Comparison of ENCODE assay signal across 16 cellular contexts in genomic region chr2:207765541-207765940, GRCh38. TPM values are rescaled to one million over a fixed set of nuclear protein-coding genes. Genes with fewer than 3 reads are reported as not detected.
DNase-seq lines count a peak whose midpoint lies in the region; ATAC-seq and TF ChIP-seq lines count a peak whose summit lies in the region.
"Had no signal": no experiment of that assay in that cellular context is flagged by ENCODE, and none has a peak within 500 bp of the region (broad histone marks: within the 10 kb centered on the region; RNA-seq: fewer than 3 reads in every experiment).

No MANE protein-coding gene starts in this region.

- no peaks in the 10 kb centered on the region for H3K27me3 ChIP-seq in Loucy (ENCODE audit: insufficient read depth, low read length, poor library complexity, severe bottlenecking)
- H3K27me3 ChIP-seq: BE2C, foreskin keratinocyte had no signal

- peaks cover 34% of the 10 kb centered on the region for H3K4me1 ChIP-seq in Loucy (ENCODE audit: insufficient read depth, low read length, poor library complexity, severe bottlenecking)
- H3K4me1 ChIP-seq: BE2C had no signal

- H3K36me3 ChIP-seq in Loucy (ENCODE audit: insufficient read depth, low read length), result no peaks in the 10 kb centered on the region
- H3K36me3 ChIP-seq: BE2C, prostate gland, thoracic aorta had no signal

- H3F3A ChIP-seq in Loucy (ENCODE audit: low read depth), result no peaks in the 10 kb centered on the region

- no peaks in the 10 kb centered on the region for H4K20me1 ChIP-seq in Loucy (ENCODE audit: insufficient read depth, low read length, poor library complexity, severe bottlenecking)

- H3K9me3 ChIP-seq in Loucy (ENCODE audit: insufficient read depth, low read depth, low read length), result no peaks in the 10 kb centered on the region
- H3K9me3 ChIP-seq: BE2C, prostate gland, thoracic aorta had no signal

- CTCF ChIA-PET in WTC11 (lab: Charles Lee), result interaction anchor here (0.6 to 6.3 kb wide), 29 partner anchors 9 to 381 kb away, joined by 3 to 95 read pairs (median 5); partner anchors contain the start of genes CCNYL1, METTL21A and PLEKHM3

- H3K27me3 Mint-ChIP-seq in WTC11 (ENCODE audit: low read depth), result no peaks in the 10 kb centered on the region

- H3K4me3 ChIP-seq in Loucy (ENCODE audit: low read length, poor library complexity, severe bottlenecking), result no peak overlapping the region
- H3K4me3 ChIP-seq: prostate gland, thoracic aorta had no signal

- no peak for TF ChIP-seq CTCF in Loucy (conservative IDR thresholded peaks at IDR 0.05; ENCODE audit: low read length)
- no peak for TF ChIP-seq CTCF in WTC11 (IDR thresholded peaks at IDR 0.05)

- peaks cover 43% of the 10 kb centered on the region for H3K36me3 Mint-ChIP-seq in WTC11
- H3K36me3 Mint-ChIP-seq: activated naive CD4-positive, alpha-beta T cell treated with anti-CD3 and anti-CD28 coated beads, Interleukin-2, amount 50 U/mL, for 24 hours had no signal

- DNase-seq in DMS153 (lab: John Stamatoyannopoulos, UW) (peak; percentile 46), WTC11 (ENCODE audit: low spot score) (no peak), mucosa of gallbladder (ENCODE audit: low spot score) (peak; percentile 77), NCI-H446 treated with DMSO at 0.1 percent for 48 hours (lab: John Stamatoyannopoulos, UW) (no peak)
- DNase-seq: activated CD8-positive, alpha-beta T cell treated with anti-CD3 and anti-CD28 coated beads for 36 hours; BE2C; cortex of kidney; foreskin keratinocyte had no signal

- peak overlapping the region; percentile 73; the same call in 1 of the 2 replicates for H3K27ac Mint-ChIP-seq in WTC11
- H3K27ac Mint-ChIP-seq: activated CD8-positive, alpha-beta T cell treated with anti-CD3 and anti-CD28 coated beads for 36 hours; activated naive CD4-positive, alpha-beta T cell treated with anti-CD3 and anti-CD28 coated beads, Interleukin-2, amount 50 U/mL, for 24 hours had no signal

- peak overlapping the region; percentile 60 for H3K4me2 ChIP-seq in Loucy (ENCODE audit: low read depth, low read length, poor library complexity, severe bottlenecking)
- H3K4me2 ChIP-seq: KMS-11 had no signal

- no peak overlapping the region for H2AFZ ChIP-seq in Loucy (ENCODE audit: low read length)

- H3K9ac ChIP-seq in Loucy (ENCODE audit: low read depth, low read length, poor library complexity, severe bottlenecking), result no peak overlapping the region
- H3K9ac ChIP-seq: KMS-11 had no signal

- ATAC-seq in WTC11 (0 out of 2 replicates have a peak, but pooled peaks have one; percentile 2), HG03432 (IDR thresholded peaks at IDR 0.05; ENCODE audit: unreplicated experiment) (no peak), GM19452 (IDR thresholded peaks at IDR 0.05; ENCODE audit: unreplicated experiment) (no peak), HG03045 (IDR thresholded peaks at IDR 0.05; ENCODE audit: unreplicated experiment) (no peak)
- ATAC-seq: activated CD8-positive, alpha-beta T cell treated with anti-CD3 and anti-CD28 coated beads for 36 hours; foreskin keratinocyte had no signal

- no peaks in the 10 kb centered on the region for H3K9me2 ChIP-seq in Loucy (replicated peaks; ENCODE audit: low read depth, low read length)

- H3K79me2 ChIP-seq in Loucy (ENCODE audit: insufficient read depth, low read length), result peaks cover 20% of the 10 kb centered on the region; the same call in 1 of the 2 replicates

- peaks cover 73% of the 10 kb centered on the region for H3K4me1 Mint-ChIP-seq in WTC11

- peak overlapping the region; percentile 62 for H3K4me3 Mint-ChIP-seq in WTC11
- H3K4me3 Mint-ChIP-seq: activated CD8-positive, alpha-beta T cell treated with anti-CD3 and anti-CD28 coated beads for 36 hours; activated naive CD4-positive, alpha-beta T cell treated with anti-CD3 and anti-CD28 coated beads, Interleukin-2, amount 50 U/mL, for 24 hours had no signal

- no peaks in the 10 kb centered on the region for H3K9me3 Mint-ChIP-seq in WTC11
- H3K9me3 Mint-ChIP-seq: activated naive CD4-positive, alpha-beta T cell treated with anti-CD3 and anti-CD28 coated beads, Interleukin-2, amount 50 U/mL, for 24 hours had no signal

- POLR2A ChIA-PET in WTC11 (lab: Charles Lee), result interaction anchor here (0.9 to 2.1 kb wide), 6 partner anchors 20 to 275 kb away, joined by 3 to 8 read pairs (median 5); partner anchors contain the start of genes CCNYL1, METTL21A and PLEKHM3

TF ChIP-seq in WTC11, 78 proteins besides CTCF, POLR2A, EP300 and RAD21:
- TF ChIP-seq NR1H2 (CRISPR knock-in tag; IDR thresholded peaks at IDR 0.05) (no peak), JAZF1 (CRISPR knock-in tag; IDR thresholded peaks at IDR 0.05) (no peak), ZNF671 (CRISPR knock-in tag; IDR thresholded peaks at IDR 0.05) (no peak), FOXK1 (CRISPR knock-in tag; IDR thresholded peaks at IDR 0.05) (no peak), GRHL2 (CRISPR knock-in tag; IDR thresholded peaks at IDR 0.05; ENCODE audit: insufficient replicate concordance, severe bottlenecking) (no peak), SOX15 (CRISPR knock-in tag; IDR thresholded peaks at IDR 0.05) (no peak), ZNF423 (CRISPR knock-in tag; IDR thresholded peaks at IDR 0.05) (no peak)
- TF ChIP-seq, protein P1, sequence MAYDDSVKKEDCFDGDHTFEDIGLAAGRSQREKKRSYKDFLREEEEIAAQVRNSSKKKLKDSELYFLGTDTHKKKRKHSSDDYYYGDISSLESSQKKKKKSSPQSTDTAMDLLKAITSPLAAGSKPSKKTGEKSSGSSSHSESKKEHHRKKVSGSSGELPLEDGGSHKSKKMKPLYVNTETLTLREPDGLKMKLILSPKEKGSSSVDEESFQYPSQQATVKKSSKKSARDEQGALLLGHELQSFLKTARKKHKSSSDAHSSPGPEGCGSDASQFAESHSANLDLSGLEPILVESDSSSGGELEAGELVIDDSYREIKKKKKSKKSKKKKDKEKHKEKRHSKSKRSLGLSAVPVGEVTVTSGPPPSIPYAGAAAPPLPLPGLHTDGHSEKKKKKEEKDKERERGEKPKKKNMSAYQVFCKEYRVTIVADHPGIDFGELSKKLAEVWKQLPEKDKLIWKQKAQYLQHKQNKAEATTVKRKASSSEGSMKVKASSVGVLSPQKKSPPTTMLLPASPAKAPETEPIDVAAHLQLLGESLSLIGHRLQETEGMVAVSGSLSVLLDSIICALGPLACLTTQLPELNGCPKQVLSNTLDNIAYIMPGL (CRISPR knock-in tag; IDR thresholded peaks at IDR 0.05), result no peak
TF ChIP-seq in WTC11: peak in this region for 0.

RNA-seq across cellular contexts. Expression of gene FZD5, which starts 4.2 kb away (rescaled TPM):
- total RNA-seq in WTC11 (2021) (52.8 to 103 TPM (median 53.7 TPM) in 3 replicates), mucosa of gallbladder (31.0 TPM)

RNA-seq across cellular contexts. Expression of gene CCNYL1, which starts 54.1 kb away (rescaled TPM):
- total RNA-seq in WTC11 (2021) (26.6 to 31.6 TPM (median 28.1 TPM) in 3 replicates), mucosa of gallbladder (9.7 TPM)

Comparison
In these comparisons a context has a peak if more than half of its experiments do, and no peak if none do; other contexts are left out.
1. DNase-seq: peak in DMS153 (single experiment) and mucosa of gallbladder (single experiment); none in WTC11 (single experiment) and NCI-H446 treated with DMSO at 0.1 percent for 48 hours (single experiment).